Comparison of ENCODE assay signal across 1 cellular context in the genomic region with DNA sequence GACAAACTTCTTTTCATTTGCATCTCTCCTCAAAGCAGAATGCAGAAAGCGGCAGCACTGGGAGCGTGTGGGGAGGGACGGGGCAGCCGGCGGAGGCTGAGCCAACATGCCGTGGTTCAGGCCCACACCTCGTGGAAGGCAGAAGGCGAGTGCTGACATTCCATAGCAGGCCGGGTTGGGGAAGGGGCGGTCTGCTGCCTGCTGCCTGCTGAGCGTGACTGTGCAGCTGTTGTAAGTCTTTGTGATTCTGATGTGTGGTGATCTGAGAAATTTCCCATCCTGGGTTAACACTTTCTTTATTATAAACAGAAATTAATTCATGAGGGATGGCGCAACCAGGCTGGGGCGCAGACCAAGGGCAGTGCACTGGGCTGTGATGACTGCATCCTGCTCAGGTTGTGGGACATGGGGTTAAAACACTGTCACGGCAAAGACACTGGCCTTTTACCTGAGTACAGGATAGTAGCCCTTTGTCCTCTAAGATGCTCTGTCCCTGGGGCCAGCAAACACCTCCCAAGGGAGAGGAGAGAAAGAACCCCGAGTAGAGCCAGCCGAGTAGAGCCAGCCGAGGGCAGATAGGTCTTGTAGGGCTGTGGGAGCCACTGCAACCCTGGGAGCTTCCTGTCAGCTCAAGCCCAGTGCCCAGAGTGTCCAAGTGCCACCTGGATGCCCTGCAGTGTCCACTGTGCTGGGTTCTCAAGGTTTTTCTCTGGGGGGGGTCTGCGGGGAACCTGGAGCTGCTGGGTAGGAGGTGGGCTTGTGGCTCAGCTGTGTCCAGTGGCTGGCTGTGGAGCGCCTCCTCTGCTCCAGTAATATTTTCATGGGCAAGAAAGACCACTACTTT.
TF ChIP-seq lines count a peak whose summit lies in the region.

No MANE protein-coding gene starts in this region.

TF ChIP-seq in GM23338, 12 proteins besides CTCF, POLR2A, EP300 and RAD21 (continued from another document):
- TF ChIP-seq ZNF462 (CRISPR knock-in tag; IDR thresholded peaks at IDR 0.05), result no peak
- no peak for TF ChIP-seq CREB1 (CRISPR knock-in tag; IDR thresholded peaks at IDR 0.05; ENCODE audit: low read depth)
- TF ChIP-seq ZNF331 (CRISPR knock-in tag; IDR thresholded peaks at IDR 0.05; ENCODE audit: low read depth), result no peak
- no peak for TF ChIP-seq EZH2 (IDR thresholded peaks at IDR 0.05; ENCODE audit: low read depth, unreplicated experiment)
